Comparison of ENCODE assay signal across 10 cellular contexts in the genomic region with DNA sequence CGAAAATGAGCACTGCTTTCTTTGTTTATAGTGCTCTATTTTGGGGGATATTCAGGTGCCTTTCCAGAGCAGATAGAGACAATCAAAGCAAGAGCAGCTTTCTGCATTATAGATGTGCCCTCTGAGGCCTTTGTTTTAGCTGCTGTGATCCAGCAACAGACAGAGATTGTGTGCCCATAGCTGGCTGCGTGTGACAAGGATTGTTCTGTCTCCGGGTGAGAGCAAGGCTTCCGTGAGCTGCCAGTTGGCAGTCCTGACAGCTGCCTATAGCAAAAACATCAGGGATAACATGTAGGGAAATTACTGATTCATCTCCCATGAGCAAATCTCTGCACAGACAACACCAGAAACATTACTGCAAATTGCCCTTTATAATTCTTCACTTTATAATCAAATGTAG.
"Had no signal": no experiment of that assay in that cellular context is flagged by ENCODE, and none has a peak within 500 bp of the region (broad histone marks: within the 10 kb centered on the region; RNA-seq: fewer than 3 reads in every experiment).

No MANE protein-coding gene starts in this region.

- H3K9me3 ChIP-seq: adrenal gland, psoas muscle had no signal

- H3K27ac Mint-ChIP-seq: stimulated activated naive CD8-positive, alpha-beta T cell treated with anti-CD3 and anti-CD28 coated beads, Interleukin-15, Interleukin-2, amounts not matched to agents 100 ng/mL and 50 ng/mL, for 24 hours; T-helper 17 cell had no signal

- H3K27me3 ChIP-seq: adrenal gland had no signal

- H3K4me3 ChIP-seq: adrenal gland, psoas muscle had no signal

- H3K4me1 ChIP-seq: adrenal gland, psoas muscle had no signal

- DNase-seq: activated CD4-positive, CD25-positive, alpha-beta regulatory T cell; activated naive CD4-positive, alpha-beta T cell treated with anti-CD3 and anti-CD28 coated beads, Interleukin-2, amount 50 U/mL, for 16 hours; activated T-cell treated with anti-CD3 and anti-CD28 coated beads, Interleukin-2, amount 50 U/mL, for 1 hour; adrenal gland; kidney; psoas muscle; stimulated activated CD4-positive, alpha-beta T cell treated with anti-CD3 and anti-CD28 coated beads, Interleukin-4, amount 100 ng/mL, for 1 hour; T-helper 17 cell had no signal

- H3K4me3 Mint-ChIP-seq: stimulated activated naive CD8-positive, alpha-beta T cell treated with anti-CD3 and anti-CD28 coated beads, Interleukin-15, Interleukin-2, amounts not matched to agents 100 ng/mL and 50 ng/mL, for 24 hours; T-helper 17 cell had no signal

- H3K36me3 ChIP-seq: adrenal gland had no signal

- H3K27me3 Mint-ChIP-seq: T-helper 17 cell had no signal

- ATAC-seq: psoas muscle, SK-N-SH treated with all-trans-retinoic acid at 6 μM for 48 hours, T-helper 17 cell had no signal

- H3K27ac ChIP-seq: adrenal gland, psoas muscle had no signal

- H3K9me3 Mint-ChIP-seq: stimulated activated naive CD8-positive, alpha-beta T cell treated with anti-CD3 and anti-CD28 coated beads, Interleukin-15, Interleukin-2, amounts not matched to agents 100 ng/mL and 50 ng/mL, for 24 hours had no signal
